Comparison of ENCODE assay signal across 18 cellular contexts in genomic region chr18:55381277-55381676, GRCh38.
DNase-seq lines count a peak whose midpoint lies in the region; ATAC-seq and TF ChIP-seq lines count a peak whose summit lies in the region.
"Had no signal": no experiment of that assay in that cellular context is flagged by ENCODE, and none has a peak within 500 bp of the region (broad histone marks: within the 10 kb centered on the region; RNA-seq: fewer than 3 reads in every experiment).

No MANE protein-coding gene starts in this region.

- no peaks in the 10 kb centered on the region for H3K36me3 ChIP-seq in hepatocyte (replicated peaks; ENCODE audit: insufficient read depth, low read depth)
- H3K36me3 ChIP-seq: HAP-1, upper lobe of right lung had no signal

- no peaks in the 10 kb centered on the region for H3K9me3 Mint-ChIP-seq in stimulated activated naive CD8-positive, alpha-beta T cell treated with anti-CD3 and anti-CD28 coated beads, Interleukin-15, amount 100 ng/mL, for 72 hours
- H3K9me3 Mint-ChIP-seq: activated naive CD4-positive, alpha-beta T cell treated with anti-CD3 and anti-CD28 coated beads, Interleukin-2, amount 50 U/mL, for 72 hours had no signal

- H3K4me2 ChIP-seq in hepatocyte = no peak overlapping the region
- H3K4me2 ChIP-seq: A549 had no signal

- H3K4me3 ChIP-seq in fibroblast of the aortic adventitia (ENCODE audit: low read depth, low read length) (no peak overlapping the region), hepatocyte (no peak overlapping the region)
- H3K4me3 ChIP-seq: A549, HAP-1, SJSA1, upper lobe of right lung had no signal

- no peaks in the 10 kb centered on the region for H3K4me1 ChIP-seq in hepatocyte (ENCODE audit: insufficient read depth)
- H3K4me1 ChIP-seq: A549, HAP-1, SJSA1, upper lobe of right lung had no signal

- TF ChIP-seq CTCF in fibroblast of the aortic adventitia (IDR thresholded peaks at IDR 0.05; ENCODE audit: insufficient read depth, low read length) = no peak
- TF ChIP-seq CTCF in hepatocyte (IDR thresholded peaks at IDR 0.05; ENCODE audit: poor library complexity) = no peak

- H3K9me2 ChIP-seq in hepatocyte (replicated peaks; ENCODE audit: insufficient read depth) = no peaks in the 10 kb centered on the region

- no peaks in the 10 kb centered on the region for H3K27me3 Mint-ChIP-seq in stimulated activated naive CD8-positive, alpha-beta T cell treated with anti-CD3 and anti-CD28 coated beads, Interleukin-15, amount 100 ng/mL, for 72 hours

- no peak for DNase-seq in stimulated activated naive CD8-positive, alpha-beta T cell treated with anti-CD3 and anti-CD28 coated beads, Interleukin-15, Interleukin-2, amounts not matched to agents 100 U/mL and 50 U/mL, for 24 hours
- no peak for DNase-seq in stimulated activated naive CD8-positive, alpha-beta T cell treated with anti-CD3 and anti-CD28 coated beads, Interleukin-15, amount 100 ng/mL, for 72 hours
- DNase-seq in RPMI8226 (peak; percentile 9), fibroblast of the aortic adventitia (ENCODE audit: low read depth) (peak; percentile 44), superior temporal gyrus (ENCODE audit: extremely low spot score) (no peak), hepatocyte (ENCODE audit: low spot score) (no peak)
- DNase-seq: COR-L47, GDM1, left cardiac atrium, NCI-H1105 treated with DMSO at 0.1 percent for 48 hours, NCI-H345, upper lobe of right lung had no signal

- no peak overlapping the region for H2AFZ ChIP-seq in hepatocyte

- no peaks in the 10 kb centered on the region for H4K20me1 ChIP-seq in hepatocyte (ENCODE audit: insufficient read depth, poor library complexity, severe bottlenecking)

- no peaks in the 10 kb centered on the region for H3K9me3 ChIP-seq in hepatocyte (ENCODE audit: low read depth)
- H3K9me3 ChIP-seq: A549, SJSA1 had no signal

- ATAC-seq in stimulated activated naive CD8-positive, alpha-beta T cell treated with anti-CD3 and anti-CD28 coated beads, Interleukin-15, Interleukin-2, amounts not matched to agents 100 U/mL and 50 U/mL, for 24 hours = peak; percentile 14
- no peak for ATAC-seq in stimulated activated naive CD8-positive, alpha-beta T cell treated with anti-CD3 and anti-CD28 coated beads, Interleukin-15, amount 100 ng/mL, for 72 hours
- ATAC-seq in HG03045 (IDR thresholded peaks at IDR 0.05; ENCODE audit: unreplicated experiment) = no peak
- no peak for ATAC-seq in HG02973 (IDR thresholded peaks at IDR 0.05; ENCODE audit: unreplicated experiment)
- ATAC-seq: A549; activated naive CD4-positive, alpha-beta T cell treated with anti-CD3 and anti-CD28 coated beads, Interleukin-2, amount 50 U/mL, for 72 hours; left cardiac atrium; upper lobe of right lung had no signal

- no peak overlapping the region for H3K4me3 Mint-ChIP-seq in stimulated activated naive CD8-positive, alpha-beta T cell treated with anti-CD3 and anti-CD28 coated beads, Interleukin-15, amount 100 ng/mL, for 72 hours

- H3K27ac ChIP-seq in hepatocyte = no peak overlapping the region
- H3K27ac ChIP-seq: A549, SJSA1, upper lobe of right lung had no signal

- no peaks in the 10 kb centered on the region for H3K4me1 Mint-ChIP-seq in stimulated activated naive CD8-positive, alpha-beta T cell treated with anti-CD3 and anti-CD28 coated beads, Interleukin-15, amount 100 ng/mL, for 72 hours

- peaks cover 11% of the 10 kb centered on the region for H3K79me2 ChIP-seq in hepatocyte

- H3K27ac Mint-ChIP-seq in stimulated activated naive CD8-positive, alpha-beta T cell treated with anti-CD3 and anti-CD28 coated beads, Interleukin-15, amount 100 ng/mL, for 72 hours = no peak overlapping the region
- H3K27ac Mint-ChIP-seq: activated naive CD4-positive, alpha-beta T cell treated with anti-CD3 and anti-CD28 coated beads, Interleukin-2, amount 50 U/mL, for 72 hours had no signal

- H3K27me3 ChIP-seq in hepatocyte = no peaks in the 10 kb centered on the region
- H3K27me3 ChIP-seq: SJSA1, upper lobe of right lung had no signal

Comparison
In these comparisons a context has a peak if more than half of its experiments do, and no peak if none do; other contexts are left out.
1. DNase-seq: peak in RPMI8226 (single experiment) and fibroblast of the aortic adventitia (single experiment); none in stimulated activated naive CD8-positive, alpha-beta T cell treated with anti-CD3 and anti-CD28 coated beads, Interleukin-15, Interleukin-2, amounts not matched to agents 100 U/mL and 50 U/mL, for 24 hours (single experiment), stimulated activated naive CD8-positive, alpha-beta T cell treated with anti-CD3 and anti-CD28 coated beads, Interleukin-15, amount 100 ng/mL, for 72 hours (0 of 2), superior temporal gyrus (single experiment) and hepatocyte (single experiment).